Comparison of ENCODE assay signal across 24 cellular contexts in genomic region chr9:112581469-112582176, GRCh38.
"Had no signal": no experiment of that assay in that cellular context is flagged by ENCODE, and none has a peak within 500 bp of the region (broad histone marks: within the 10 kb centered on the region; RNA-seq: fewer than 3 reads in every experiment).

No MANE protein-coding gene starts in this region.

- ATAC-seq: left ventricle myocardium superior had no signal

- H3K27me3 Mint-ChIP-seq: activated naive CD8-positive, alpha-beta T cell; central memory CD8-positive, alpha-beta T cell; dendritic cell treated with granulocyte-macrophage colony-stimulating factor and Interleukin-4, amounts not matched to agents 40 ng/mL and 50 ng/mL, for 4 days had no signal

- H3K27me3 ChIP-seq: esophagus muscularis mucosa, foreskin keratinocyte, right atrium auricular region, spleen, tibial nerve had no signal

- H3K9ac ChIP-seq: parathyroid adenoma had no signal

- FAIRE-seq: bronchial epithelial cell had no signal

- H3K4me3 ChIP-seq: esophagus muscularis mucosa, psoas muscle, right atrium auricular region, spleen, tibial nerve had no signal

- H3K9me3 ChIP-seq: esophagus muscularis mucosa, psoas muscle, right atrium auricular region, spleen, tibial nerve had no signal

- DNase-seq: activated CD4-positive, alpha-beta T cell treated with anti-CD3 and anti-CD28 coated beads for 4 hours; activated CD4-positive, alpha-beta T cell treated with anti-CD3 and anti-CD28 coated beads, Interleukin-2, amount 50 U/mL, for 4 hours; activated effector memory CD4-positive, alpha-beta T cell treated with Interleukin-2 at 50 U/mL for 16 hours; activated naive CD4-positive, alpha-beta T cell treated with Interleukin-2 at 50 U/mL for 16 hours; anterior cingulate cortex; kidney glomerular epithelial cell; left ventricle myocardium superior; occipital lobe; psoas muscle; spleen; stimulated activated CD4-positive, alpha-beta T cell treated with anti-CD3 and anti-CD28 coated beads, Interleukin-2, amount 100 ng/mL, for 48 hours; stimulated activated naive CD4-positive, alpha-beta T cell treated with Interleukin-2 at 50 U/mL for 16 hours; T-helper 1 cell had no signal

- H3K9me3 Mint-ChIP-seq: central memory CD8-positive, alpha-beta T cell; dendritic cell treated with granulocyte-macrophage colony-stimulating factor and Interleukin-4, amounts not matched to agents 40 ng/mL and 50 ng/mL, for 4 days; nephron; T-helper 2 cell treated with Interferon-gamma antibody and Interleukin-4, amounts not matched to agents 5 μg/mL and 100 μg/mL, for 36 hours had no signal

- H3K27ac ChIP-seq: esophagus muscularis mucosa, foreskin keratinocyte, parathyroid adenoma, psoas muscle, right atrium auricular region, spleen, tibial nerve had no signal

- H3K36me3 ChIP-seq: esophagus muscularis mucosa, right atrium auricular region, spleen, tibial nerve had no signal

- H2AFZ ChIP-seq: parathyroid adenoma had no signal

- H3K79me2 ChIP-seq: parathyroid adenoma had no signal

- H3K4me1 ChIP-seq: esophagus muscularis mucosa, parathyroid adenoma, psoas muscle, right atrium auricular region, spleen, tibial nerve had no signal

- H3K4me1 Mint-ChIP-seq: central memory CD8-positive, alpha-beta T cell had no signal

- H3K4me3 Mint-ChIP-seq: activated naive CD8-positive, alpha-beta T cell; central memory CD8-positive, alpha-beta T cell; dendritic cell treated with granulocyte-macrophage colony-stimulating factor and Interleukin-4, amounts not matched to agents 40 ng/mL and 50 ng/mL, for 4 days; nephron; T-helper 2 cell treated with Interferon-gamma antibody and Interleukin-4, amounts not matched to agents 5 μg/mL and 100 μg/mL, for 36 hours had no signal

- H3K27ac Mint-ChIP-seq: activated naive CD8-positive, alpha-beta T cell; dendritic cell treated with granulocyte-macrophage colony-stimulating factor and Interleukin-4, amounts not matched to agents 40 ng/mL and 50 ng/mL, for 4 days; nephron; T-helper 2 cell treated with Interferon-gamma antibody and Interleukin-4, amounts not matched to agents 5 μg/mL and 100 μg/mL, for 36 hours had no signal
